15 cellular contexts compared by ENCODE assay signal in the genomic region with DNA sequence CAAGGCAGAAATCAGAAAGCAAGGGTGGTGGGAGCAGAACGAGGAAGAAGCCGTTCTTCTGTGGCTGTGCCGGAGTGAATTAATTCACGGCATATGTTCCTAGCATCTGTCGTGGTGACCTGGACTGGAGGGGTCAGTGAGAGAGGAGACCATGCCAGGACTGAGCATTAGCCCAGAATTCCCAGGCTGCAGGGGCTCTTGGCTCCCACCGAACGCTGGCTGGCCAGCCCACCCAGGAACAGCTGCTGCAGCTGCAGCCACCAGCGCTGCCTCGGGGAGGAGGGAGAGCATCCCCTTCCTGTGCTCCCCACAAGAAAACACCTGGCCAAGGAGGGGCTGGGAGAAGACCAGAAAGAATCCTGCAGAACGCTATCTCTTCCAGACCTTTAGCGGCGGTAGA.
"Had no signal": no experiment of that assay in that cellular context is flagged by ENCODE, and none has a peak within 500 bp of the region (broad histone marks: within the 10 kb centered on the region; RNA-seq: fewer than 3 reads in every experiment).

No MANE protein-coding gene starts in this region.

- H3K9me3 ChIP-seq: tibial nerve had no signal

- H3K27ac Mint-ChIP-seq: activated naive CD4-positive, alpha-beta T cell treated with anti-CD3 and anti-CD28 coated beads for 36 hours; activated T-helper 17 cell treated with anti-CD3 and anti-CD28 coated beads, Interleukin-2, amount 50 U/mL, for 72 hours; memory B cell; stimulated activated memory B cell treated with anti-CD40 and anti-IgM and Interleukin-4, amounts not matched to agents 10 μg/mL and 1 μg/mL and 100 μg/mL, for 72 hours had no signal

- H3K4me1 Mint-ChIP-seq: activated T-helper 17 cell treated with anti-CD3 and anti-CD28 coated beads, Interleukin-2, amount 50 U/mL, for 72 hours; memory B cell; stimulated activated memory B cell treated with anti-CD40 and anti-IgM and Interleukin-4, amounts not matched to agents 10 μg/mL and 1 μg/mL and 100 μg/mL, for 72 hours had no signal

- H3K9me3 Mint-ChIP-seq: activated naive CD4-positive, alpha-beta T cell treated with anti-CD3 and anti-CD28 coated beads for 36 hours; activated T-helper 17 cell treated with anti-CD3 and anti-CD28 coated beads, Interleukin-2, amount 50 U/mL, for 72 hours; memory B cell; nephron progenitor cell; stimulated activated memory B cell treated with anti-CD40 and anti-IgM and Interleukin-4, amounts not matched to agents 10 μg/mL and 1 μg/mL and 100 μg/mL, for 72 hours had no signal

- ATAC-seq: activated T-helper 17 cell treated with anti-CD3 and anti-CD28 coated beads, Interleukin-2, amount 50 U/mL, for 72 hours; stimulated activated memory B cell treated with anti-CD40 and anti-IgM and Interleukin-4, amounts not matched to agents 10 μg/mL and 1 μg/mL and 100 μg/mL, for 72 hours had no signal

- H3K27ac ChIP-seq: coronary artery, epithelial cell of prostate, SK-N-MC, tibial nerve had no signal

- H3K4me3 ChIP-seq: coronary artery, SK-N-MC, smooth muscle cell, tibial nerve had no signal

- H3K36me3 Mint-ChIP-seq: memory B cell; stimulated activated memory B cell treated with anti-CD40 and anti-IgM and Interleukin-4, amounts not matched to agents 10 μg/mL and 1 μg/mL and 100 μg/mL, for 72 hours had no signal

- H3K4me3 Mint-ChIP-seq: activated naive CD4-positive, alpha-beta T cell treated with anti-CD3 and anti-CD28 coated beads for 36 hours; activated T-helper 17 cell treated with anti-CD3 and anti-CD28 coated beads, Interleukin-2, amount 50 U/mL, for 72 hours; memory B cell; nephron progenitor cell; stimulated activated memory B cell treated with anti-CD40 and anti-IgM and Interleukin-4, amounts not matched to agents 10 μg/mL and 1 μg/mL and 100 μg/mL, for 72 hours had no signal

- H3K4me2 ChIP-seq: smooth muscle cell had no signal

- H3K27me3 Mint-ChIP-seq: activated T-helper 17 cell treated with anti-CD3 and anti-CD28 coated beads, Interleukin-2, amount 50 U/mL, for 72 hours; stimulated activated memory B cell treated with anti-CD40 and anti-IgM and Interleukin-4, amounts not matched to agents 10 μg/mL and 1 μg/mL and 100 μg/mL, for 72 hours had no signal

- DNase-seq: activated CD4-positive, alpha-beta T cell treated with anti-CD3 and anti-CD28 coated beads for 48 hours; activated naive CD4-positive, alpha-beta T cell treated with anti-CD3 and anti-CD28 coated beads for 36 hours; effector CD8-positive, alpha-beta T cell; left cardiac atrium; nephron progenitor cell; retina; T-helper 1 cell had no signal

- H3K27me3 ChIP-seq: tibial nerve had no signal
